8 cellular contexts compared by ENCODE assay signal in the genomic region with DNA sequence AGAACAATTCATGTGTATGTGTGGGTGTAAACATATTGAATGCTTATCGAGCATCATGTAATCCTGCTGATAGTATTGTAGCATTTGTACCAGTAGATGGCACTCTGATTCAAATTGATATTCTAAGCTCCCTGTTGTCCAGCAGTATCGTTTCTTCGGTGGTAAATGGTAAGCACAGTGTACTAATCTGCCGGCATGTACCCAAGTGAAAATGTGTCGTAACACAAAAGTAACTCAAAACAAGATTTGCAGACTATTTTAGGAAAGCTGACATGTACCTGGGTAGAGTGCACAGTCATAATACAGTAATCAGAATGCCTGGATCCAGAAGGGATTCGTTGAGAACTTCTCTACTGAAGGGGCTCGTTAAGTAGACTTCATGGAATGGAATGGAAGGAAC. TPM values are rescaled to one million over a fixed set of nuclear protein-coding genes. Genes with fewer than 3 reads are reported as not detected.
DNase-seq lines count a peak whose midpoint lies in the region; ATAC-seq, FAIRE-seq and TF ChIP-seq lines count a peak whose summit lies in the region.

No MANE protein-coding gene starts in this region.

- H3K79me2 ChIP-seq in KMS-11 (ENCODE audit: insufficient read depth, low read depth) (no peaks in the 10 kb centered on the region), keratinocyte (ENCODE audit: control insufficient read depth, insufficient read depth, low read length) (no peaks in the 10 kb centered on the region)

- H2AFZ ChIP-seq in KMS-11 (ENCODE audit: low read depth) (peak overlapping the region; percentile 19; the same call in 1 of the 2 replicates), keratinocyte (ENCODE audit: control insufficient read depth, low read length) (peak overlapping the region; percentile 56)

- H3K27ac ChIP-seq in KMS-11 (no peak overlapping the region), keratinocyte (ENCODE audit: control insufficient read depth, insufficient read depth, low read length) (no peak overlapping the region)

- H3K4me1 ChIP-seq in KMS-11 (ENCODE audit: low read depth, poor library complexity, severe bottlenecking), result peaks cover 3% of the 10 kb centered on the region
- H3K4me1 ChIP-seq in keratinocyte (ENCODE audit: control insufficient read depth, extremely low read depth, insufficient read depth, low read length), result no peaks in the 10 kb centered on the region

- H4K20me1 ChIP-seq in KMS-11 (ENCODE audit: insufficient read depth) (no peaks in the 10 kb centered on the region), keratinocyte (ENCODE audit: control insufficient read depth, extremely low read depth, insufficient read depth, low read length) (no peaks in the 10 kb centered on the region)

- H3K9me1 ChIP-seq in keratinocyte (ENCODE audit: control insufficient read depth, extremely low read depth, insufficient read depth, low read length), result no peaks in the 10 kb centered on the region

- peak; percentile 77 for ATAC-seq in GM18909 (IDR thresholded peaks at IDR 0.05; ENCODE audit: poor library complexity, unreplicated experiment)

- H3K9me3 ChIP-seq in keratinocyte (ENCODE audit: control insufficient read depth, low read depth, low read length), result no peaks in the 10 kb centered on the region

- H3K4me2 ChIP-seq in KMS-11 (peak overlapping the region; percentile 33), keratinocyte (ENCODE audit: control insufficient read depth, extremely low read depth, insufficient read depth, low read depth, low read length) (peak overlapping the region; percentile 56)

- H3K4me3 ChIP-seq in KMS-11 (IDR thresholded peaks at IDR 0.05; ENCODE audit: insufficient read depth, low read depth, low read length), result no peak overlapping the region
- peak overlapping the region in 1 of 3 experiments; percentile 7 for H3K4me3 ChIP-seq in keratinocyte (ENCODE audit: control insufficient read depth in 2 of 3, extremely low read depth in 1 of 3, insufficient read depth in 2 of 3, low read depth in 1 of 3, low read length in 3 of 3)

- no peak overlapping the region for H3K9ac ChIP-seq in KMS-11
- no peak overlapping the region for H3K9ac ChIP-seq in keratinocyte (ENCODE audit: control insufficient read depth, extremely low read depth, insufficient read depth, low read length)

- dilution Hi-C loops in keratinocyte (cut with MboI; ENCODE audit: extremely low pct_ligation_motif_present, low sequenced_read_pairs), result loop anchor here (25.0 kb wide), 1 partner anchor 116 kb away; no protein-coding TSS in a partner anchor

- in situ Hi-C loops in T47D (cut with HindIII; ENCODE audit: low pct_unique_long_range_greater_than_20kb, low sequenced_read_pairs), result no loop called here

- no peaks in the 10 kb centered on the region for H3K27me3 ChIP-seq in KMS-11 (ENCODE audit: insufficient read depth, low read depth)
- H3K27me3 ChIP-seq in keratinocyte (ENCODE audit: control insufficient read depth, extremely low read depth, insufficient read depth, low read length), result no peaks in the 10 kb centered on the region

- H3K36me3 ChIP-seq in KMS-11 (ENCODE audit: insufficient read depth), result no peaks in the 10 kb centered on the region
- H3K36me3 ChIP-seq in keratinocyte (ENCODE audit: control insufficient read depth in 2 of 2, extremely low read depth in 1 of 2, insufficient read depth in 2 of 2, low read length in 2 of 2), result no peaks in the 10 kb centered on the region

- peak; percentile 64 for DNase-seq in CD1c-positive myeloid dendritic cell (ENCODE audit: extremely low spot score)
- peak; percentile 69 for DNase-seq in NOMO-1 treated with DMSO at 0.1 percent for 48 hours (lab: John Stamatoyannopoulos, UW; ENCODE audit: unreplicated experiment)
- peak; percentile 45 to 79 for DNase-seq in T47D (ENCODE audit: low read depth in 1 of 2, low spot score in 1 of 2)
- DNase-seq in keratinocyte (ENCODE audit: low read depth, low spot score), result peak; percentile 9
- DNase-seq in superior temporal gyrus (ENCODE audit: extremely low spot score), result peak; percentile 89
- DNase-seq in effector CD8-positive, alpha-beta T cell (lab: John Stamatoyannopoulos, UW), result no peak

- TF ChIP-seq CTCF in KMS-11 (conservative IDR thresholded peaks at IDR 0.05; ENCODE audit: low read depth, low read length), result peak; percentile 80
- TF ChIP-seq CTCF in keratinocyte (optimal IDR thresholded peaks at IDR 0.05 in 1 of 3, IDR thresholded peaks at IDR 0.05 in 1 of 3, conservative IDR thresholded peaks at IDR 0.05 in 1 of 3; ENCODE audit: extremely low read depth in 1 of 3, insufficient read depth in 2 of 3, low read length in 3 of 3), result peak in 2 of 3 experiments; percentile 55 to 66

- FAIRE-seq in keratinocyte (lab: Jason Lieb, UNC), result peak; percentile 86

RNA-seq across cellular contexts. Expression of gene MNS1, which starts 31.7 kb away (rescaled TPM):
- 0.29 to 0.37 TPM in 2 of 3 replicates, not detected in the other for polyA plus RNA-seq in keratinocyte
- polyA plus RNA-seq in keratinocyte (2011; ENCODE audit: low read depth), result 0.30 TPM
- 0.10 and 0.19 TPM in 2 replicates for polyA plus RNA-seq in keratinocyte (2011; cell fraction: cytosol; rRNA removed)
- 0.20 TPM in 1 of 2 replicates, not detected in the other for polyA plus RNA-seq in keratinocyte (2011; cell fraction: nucleus; rRNA removed)
- polyA plus RNA-seq in keratinocyte (2012; ENCODE audit: low replicate concordance), result 0.84 TPM in 1 of 2 replicates, not detected in the other
- polyA minus RNA-seq in keratinocyte, result not detected in 3 replicates
- polyA minus RNA-seq in keratinocyte (2011; cell fraction: cytosol; rRNA and poly(A)+ RNA removed), result not detected
- not detected in 2 replicates for polyA minus RNA-seq in keratinocyte (2011; cell fraction: nucleus; rRNA and poly(A)+ RNA removed)
